1 cellular context compared by ENCODE assay signal in the genomic region with DNA sequence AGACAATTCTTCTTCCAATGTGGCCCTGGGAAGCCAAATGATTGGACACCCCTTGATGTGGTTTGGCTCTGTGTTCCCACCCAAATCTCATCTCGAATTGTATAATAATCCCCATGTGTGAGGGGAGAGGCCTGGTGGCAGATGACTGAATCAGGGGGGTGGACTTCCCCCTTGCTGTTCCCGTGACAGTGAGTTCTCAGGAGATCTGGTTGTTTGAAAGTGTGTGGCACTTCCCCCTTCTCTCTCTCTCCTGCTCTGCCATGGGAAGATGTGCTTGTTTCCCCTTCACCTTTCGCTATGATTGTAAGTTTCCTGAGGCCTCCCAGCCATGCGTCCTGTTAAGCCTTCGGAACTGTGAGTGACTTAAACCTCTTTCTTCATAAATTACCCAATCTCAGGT.
TF ChIP-seq lines count a peak whose summit lies in the region.

No MANE protein-coding gene starts in this region.

TF ChIP-seq in HepG2, 621 proteins besides CTCF, POLR2A, EP300 and RAD21 (continued from another document):
- TF ChIP-seq, protein P1, sequence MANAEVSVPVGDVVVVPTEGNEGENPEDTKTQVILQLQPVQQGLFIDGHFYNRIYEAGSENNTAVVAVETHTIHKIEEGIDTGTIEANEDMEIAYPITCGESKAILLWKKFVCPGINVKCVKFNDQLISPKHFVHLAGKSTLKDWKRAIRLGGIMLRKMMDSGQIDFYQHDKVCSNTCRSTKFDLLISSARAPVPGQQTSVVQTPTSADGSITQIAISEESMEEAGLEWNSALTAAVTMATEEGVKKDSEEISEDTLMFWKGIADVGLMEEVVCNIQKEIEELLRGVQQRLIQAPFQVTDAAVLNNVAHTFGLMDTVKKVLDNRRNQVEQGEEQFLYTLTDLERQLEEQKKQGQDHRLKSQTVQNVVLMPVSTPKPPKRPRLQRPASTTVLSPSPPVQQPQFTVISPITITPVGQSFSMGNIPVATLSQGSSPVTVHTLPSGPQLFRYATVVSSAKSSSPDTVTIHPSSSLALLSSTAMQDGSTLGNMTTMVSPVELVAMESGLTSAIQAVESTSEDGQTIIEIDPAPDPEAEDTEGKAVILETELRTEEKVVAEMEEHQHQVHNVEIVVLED (CRISPR knock-in tag; IDR thresholded peaks at IDR 0.05; ENCODE audit: borderline replicate concordance): no peak
- TF ChIP-seq, protein P2, sequence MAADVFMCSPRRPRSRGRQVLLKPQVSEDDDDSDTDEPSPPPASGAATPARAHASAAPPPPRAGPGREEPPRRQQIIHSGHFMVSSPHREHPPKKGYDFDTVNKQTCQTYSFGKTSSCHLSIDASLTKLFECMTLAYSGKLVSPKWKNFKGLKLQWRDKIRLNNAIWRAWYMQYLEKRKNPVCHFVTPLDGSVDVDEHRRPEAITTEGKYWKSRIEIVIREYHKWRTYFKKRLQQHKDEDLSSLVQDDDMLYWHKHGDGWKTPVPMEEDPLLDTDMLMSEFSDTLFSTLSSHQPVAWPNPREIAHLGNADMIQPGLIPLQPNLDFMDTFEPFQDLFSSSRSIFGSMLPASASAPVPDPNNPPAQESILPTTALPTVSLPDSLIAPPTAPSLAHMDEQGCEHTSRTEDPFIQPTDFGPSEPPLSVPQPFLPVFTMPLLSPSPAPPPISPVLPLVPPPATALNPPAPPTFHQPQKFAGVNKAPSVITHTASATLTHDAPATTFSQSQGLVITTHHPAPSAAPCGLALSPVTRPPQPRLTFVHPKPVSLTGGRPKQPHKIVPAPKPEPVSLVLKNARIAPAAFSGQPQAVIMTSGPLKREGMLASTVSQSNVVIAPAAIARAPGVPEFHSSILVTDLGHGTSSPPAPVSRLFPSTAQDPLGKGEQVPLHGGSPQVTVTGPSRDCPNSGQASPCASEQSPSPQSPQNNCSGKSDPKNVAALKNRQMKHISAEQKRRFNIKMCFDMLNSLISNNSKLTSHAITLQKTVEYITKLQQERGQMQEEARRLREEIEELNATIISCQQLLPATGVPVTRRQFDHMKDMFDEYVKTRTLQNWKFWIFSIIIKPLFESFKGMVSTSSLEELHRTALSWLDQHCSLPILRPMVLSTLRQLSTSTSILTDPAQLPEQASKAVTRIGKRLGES (CRISPR knock-in tag; IDR thresholded peaks at IDR 0.05; ENCODE audit: borderline replicate concordance): no peak
- no peak for TF ChIP-seq ZNF329 (CRISPR knock-in tag; IDR thresholded peaks at IDR 0.05; ENCODE audit: low read depth)
